16 cellular contexts compared by ENCODE assay signal in the genomic region with DNA sequence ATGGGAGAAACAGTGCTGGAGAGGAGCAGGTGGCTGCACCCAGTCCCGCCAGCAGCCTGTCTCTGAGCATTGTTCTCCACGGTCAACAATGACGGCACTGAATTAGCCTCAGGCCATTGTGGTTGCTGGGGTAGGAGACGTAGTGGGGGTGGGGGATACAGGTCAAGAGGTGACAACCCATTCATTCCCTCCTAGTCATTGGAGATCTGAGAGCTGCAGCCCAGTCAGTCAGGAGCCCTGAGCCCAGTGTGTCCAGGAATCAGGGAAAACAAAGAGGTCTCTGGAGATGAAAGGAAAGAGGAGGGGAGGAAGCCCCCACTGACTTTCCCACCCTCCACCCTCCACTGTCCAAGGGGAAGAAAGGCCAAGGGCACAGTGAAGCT. TPM values are rescaled to one million over a fixed set of nuclear protein-coding genes. Genes with fewer than 3 reads are reported as not detected.
DNase-seq lines count a peak whose midpoint lies in the region; ATAC-seq and TF ChIP-seq lines count a peak whose summit lies in the region.
"Had no signal": no experiment of that assay in that cellular context is flagged by ENCODE, and none has a peak within 500 bp of the region (broad histone marks: within the 10 kb centered on the region; RNA-seq: fewer than 3 reads in every experiment).

No MANE protein-coding gene starts in this region.

- H3K4me3 ChIP-seq in NT2/D1 (ENCODE audit: insufficient read length, low read depth) = no peak overlapping the region
- peak overlapping the region; percentile 15 for H3K4me3 ChIP-seq in left ventricle myocardium inferior
- H3K4me3 ChIP-seq in OCI-LY7 (ENCODE audit: low read depth, low read length, poor library complexity, severe bottlenecking) = no peak overlapping the region
- H3K4me3 ChIP-seq: gastroesophageal sphincter, GM12878, tibial artery had no signal

- no peaks in the 10 kb centered on the region for H3K9me2 ChIP-seq in OCI-LY7 (ENCODE audit: insufficient read depth, low read length)

- H3K4me1 ChIP-seq in NT2/D1 (ENCODE audit: insufficient read depth, insufficient read length) (peaks cover 21% of the 10 kb centered on the region), left ventricle myocardium inferior (peaks cover 99% of the 10 kb centered on the region), OCI-LY7 (ENCODE audit: insufficient read depth, low read length, poor library complexity, severe bottlenecking) (no peaks in the 10 kb centered on the region)

- H3K27ac ChIP-seq in left ventricle myocardium inferior (replicated peaks) = peak overlapping the region; percentile 89
- H3K27ac ChIP-seq in OCI-LY7 (ENCODE audit: low read depth, low read length, poor library complexity, severe bottlenecking) = no peak overlapping the region
- H3K27ac ChIP-seq: tibial artery had no signal

- H3K4me2 ChIP-seq in OCI-LY7 (ENCODE audit: low read length) = no peak overlapping the region

- intact Hi-C loops in left ventricle myocardium inferior (cut with micrococcal nuclease) = no loop called here
- intact Hi-C loops in posterior vena cava (cut with DNase I) = no loop called here
- intact Hi-C loops in OCI-LY7 (cut with micrococcal nuclease; ENCODE audit: unreplicated experiment) = no loop called here

- peak; percentile 16 for DNase-seq in HPDE6-E6E7 (ENCODE audit: extremely low spot score)
- peak; percentile 92 for DNase-seq in NT2/D1 (ENCODE audit: low read depth, low spot score)
- DNase-seq in left ventricle myocardium inferior = no peak
- peak; percentile 45 for DNase-seq in posterior vena cava (ENCODE audit: low spot score)
- DNase-seq in OCI-LY7 (ENCODE audit: low spot score) = no peak
- no peak for DNase-seq in NCI-H1930 (lab: John Stamatoyannopoulos, UW)
- DNase-seq: activated CD8-positive, alpha-beta memory T cell treated with anti-CD3 and anti-CD28 coated beads, Interleukin-2, amount 50 U/mL, for 48 hours; NCI-H345; stimulated activated CD8-positive, alpha-beta memory T cell treated with anti-CD3 and anti-CD28 coated beads, Interleukin-4, amount 100 ng/mL, for 48 hours had no signal

- H3K9ac ChIP-seq in NT2/D1 (ENCODE audit: insufficient read length, low read depth) = peak overlapping the region; percentile 27

- no TSS peak for BruUV-seq in OCI-LY7 (replicated peaks; lab: Mats Ljungman, UMichigan)

- no peaks in the 10 kb centered on the region for H3K79me2 ChIP-seq in OCI-LY7 (ENCODE audit: insufficient read depth, low read depth, low read length)

- H3K36me3 ChIP-seq in NT2/D1 (ENCODE audit: insufficient read depth, insufficient read length, low read length) (peaks cover 7% of the 10 kb centered on the region), left ventricle myocardium inferior (no peaks in the 10 kb centered on the region), OCI-LY7 (ENCODE audit: insufficient read depth, low read length) (peaks cover 6% of the 10 kb centered on the region; the same call in 1 of the 2 replicates)
- H3K36me3 ChIP-seq: tibial artery had no signal

- no peak overlapping the region for H2AFZ ChIP-seq in OCI-LY7 (ENCODE audit: low read length)

- POLR2A ChIA-PET in OCI-LY7 (lab: Charles Lee) = no interaction called here

- no peaks in the 10 kb centered on the region for H3K9me3 ChIP-seq in NT2/D1 (ENCODE audit: insufficient read depth, low read length)
- H3K9me3 ChIP-seq in left ventricle myocardium inferior (replicated peaks) = no peaks in the 10 kb centered on the region
- H3K9me3 ChIP-seq in OCI-LY7 (ENCODE audit: low read length) = no peaks in the 10 kb centered on the region
- H3K9me3 ChIP-seq: gastroesophageal sphincter, tibial artery had no signal

- H3K27me3 ChIP-seq in NT2/D1 (ENCODE audit: insufficient read depth, insufficient read length) (peaks cover 29% of the 10 kb centered on the region), left ventricle myocardium inferior (ENCODE audit: low read depth) (no peaks in the 10 kb centered on the region)
- H3K27me3 ChIP-seq: gastroesophageal sphincter, tibial artery had no signal

- TF ChIP-seq CTCF in left ventricle myocardium inferior (IDR thresholded peaks at IDR 0.05; ENCODE audit: borderline replicate concordance) (no peak), OCI-LY7 (conservative IDR thresholded peaks at IDR 0.05; ENCODE audit: low read length) (no peak)

- CTCF ChIA-PET in OCI-LY7 (lab: Charles Lee; ENCODE audit: unreplicated experiment) = no interaction called here

- no peak for ATAC-seq in HG03280 (IDR thresholded peaks at IDR 0.05; ENCODE audit: unreplicated experiment)
- ATAC-seq: activated CD4-positive, CD25-positive, alpha-beta regulatory T cell treated with anti-CD3 and anti-CD28 coated beads, Interleukin-2, amount 50 U/mL, for 24 hours; gastroesophageal sphincter; GM12878; sciatic nerve had no signal

- H4K20me1 ChIP-seq in OCI-LY7 (ENCODE audit: insufficient read depth, low read length) = no peaks in the 10 kb centered on the region

RNA-seq across cellular contexts. Expression of a gene that starts 15.3 kb away (rescaled TPM):
- total RNA-seq in left ventricle myocardium inferior = 37.9 TPM
- total RNA-seq in posterior vena cava = 10 to 100 TPM; 52.3 to 57.5 TPM
- 36.3 and 44.3 TPM in 2 replicates for total RNA-seq in OCI-LY7 (2014; rRNA removed; shearing (Covaris generic))
- total RNA-seq in OCI-LY7 (2022) = 39.2 and 41.2 TPM in 2 replicates

RNA-seq across cellular contexts. Expression of a gene that starts 51.4 kb away (rescaled TPM):
- total RNA-seq in left ventricle myocardium inferior (27.0 TPM), posterior vena cava (10 to 100 TPM; 21.8 to 26.8 TPM), OCI-LY7 (2022) (not detected in 2 replicates)
- not detected in 2 replicates for total RNA-seq in OCI-LY7 (2014; rRNA removed; shearing (Covaris generic))
- total RNA-seq: myocyte had no signal

Comparison
In these comparisons a context has a peak if more than half of its experiments do, and no peak if none do; other contexts are left out.
1. DNase-seq: peak in HPDE6-E6E7 (single experiment), NT2/D1 (single experiment) and posterior vena cava (single experiment); none in left ventricle myocardium inferior (single experiment), OCI-LY7 (single experiment) and NCI-H1930 (0 of 2).
2. RNA of a gene that starts 51.4 kb away (total RNA-seq): 27.0 TPM in left ventricle myocardium inferior (single experiment) and 21.8 to 26.8 TPM in posterior vena cava; not detected in OCI-LY7; every median in the first group is over 10 times any median in the second.